15 cellular contexts compared by ENCODE assay signal in genomic region chr16:79970551-79971236, GRCh38.
DNase-seq lines count a peak whose midpoint lies in the region; ATAC-seq and TF ChIP-seq lines count a peak whose summit lies in the region.
"Had no signal": no experiment of that assay in that cellular context is flagged by ENCODE, and none has a peak within 500 bp of the region (broad histone marks: within the 10 kb centered on the region; RNA-seq: fewer than 3 reads in every experiment).

No MANE protein-coding gene starts in this region.

- H3K27me3 ChIP-seq in upper lobe of right lung (no peaks in the 10 kb centered on the region), vagina (no peaks in the 10 kb centered on the region), SJCRH30 (no peaks in the 10 kb centered on the region)
- H3K27me3 ChIP-seq: MG63, tibial nerve had no signal

- H3K27ac ChIP-seq in upper lobe of right lung (no peak overlapping the region), vagina (no peak overlapping the region), SJCRH30 (no peak overlapping the region)
- H3K27ac ChIP-seq: 22Rv1, RWPE1, VCaP had no signal

- H3K9me3 ChIP-seq in upper lobe of right lung, result no peaks in the 10 kb centered on the region
- no peaks in the 10 kb centered on the region for H3K9me3 ChIP-seq in vagina
- H3K9me3 ChIP-seq in SJCRH30 (replicated peaks), result no peaks in the 10 kb centered on the region
- H3K9me3 ChIP-seq: MG63, tibial nerve had no signal

- TF ChIP-seq CTCF in upper lobe of right lung (IDR thresholded peaks at IDR 0.05) (no peak), vagina (IDR thresholded peaks at IDR 0.05) (no peak)

- H3K4me3 ChIP-seq in upper lobe of right lung (no peak overlapping the region), vagina (no peak overlapping the region), SJCRH30 (no peak overlapping the region)
- H3K4me3 ChIP-seq: MG63, tibial nerve had no signal

- H3K4me1 ChIP-seq in upper lobe of right lung (no peaks in the 10 kb centered on the region), vagina (no peaks in the 10 kb centered on the region), SJCRH30 (no peaks in the 10 kb centered on the region)

- no peak for TF ChIP-seq POLR2A in vagina (IDR thresholded peaks at IDR 0.05)

- no peaks in the 10 kb centered on the region for H3K36me3 ChIP-seq in upper lobe of right lung
- no peaks in the 10 kb centered on the region for H3K36me3 ChIP-seq in vagina
- H3K36me3 ChIP-seq in SJCRH30, result no peaks in the 10 kb centered on the region
- H3K36me3 ChIP-seq: MG63, tibial nerve had no signal

- peak; percentile 45 for ATAC-seq in upper lobe of right lung

- intact Hi-C loops in upper lobe of right lung (cut with DNase I) (no loop called here), vagina (cut with DNase I) (no loop called here)

- DNase-seq in DMS53 (lab: John Stamatoyannopoulos, UW), result peak; percentile 15
- DNase-seq in DMS53 treated with DMSO at 0.1 percent for 48 hours (lab: John Stamatoyannopoulos, UW; ENCODE audit: unreplicated experiment), result no peak
- peak; percentile 17 for DNase-seq in astrocyte of the hippocampus (ENCODE audit: low read depth, low spot score)
- DNase-seq in inferior parietal cortex (ENCODE audit: extremely low spot score), result peak; percentile 42
- DNase-seq in upper lobe of right lung, result no peak
- DNase-seq in stimulated activated CD4-positive, alpha-beta T cell treated with anti-CD3 and anti-CD28 coated beads, Interleukin-1b, Interleukin-23, amount 100 ng/mL, for 48 hours, result no peak
- DNase-seq in vagina (ENCODE audit: extremely low spot score in 2 of 2), result no peak
- no peak for DNase-seq in SJCRH30
- DNase-seq: activated naive CD4-positive, alpha-beta T cell treated with anti-CD3 and anti-CD28 coated beads for 36 hours; MG63; NCI-H446 treated with DMSO at 0.1 percent for 48 hours had no signal

Comparison
In these comparisons a context has a peak if more than half of its experiments do, and no peak if none do; other contexts are left out.
1. DNase-seq: peak in DMS53 (single experiment), astrocyte of the hippocampus (single experiment) and inferior parietal cortex (single experiment); none in DMS53 treated with DMSO at 0.1 percent for 48 hours (single experiment), upper lobe of right lung (single experiment), stimulated activated CD4-positive, alpha-beta T cell treated with anti-CD3 and anti-CD28 coated beads, Interleukin-1b, Interleukin-23, amount 100 ng/mL, for 48 hours (single experiment), vagina (0 of 2) and SJCRH30 (0 of 2).